Comparison of ENCODE assay signal across 24 cellular contexts in the genomic region with DNA sequence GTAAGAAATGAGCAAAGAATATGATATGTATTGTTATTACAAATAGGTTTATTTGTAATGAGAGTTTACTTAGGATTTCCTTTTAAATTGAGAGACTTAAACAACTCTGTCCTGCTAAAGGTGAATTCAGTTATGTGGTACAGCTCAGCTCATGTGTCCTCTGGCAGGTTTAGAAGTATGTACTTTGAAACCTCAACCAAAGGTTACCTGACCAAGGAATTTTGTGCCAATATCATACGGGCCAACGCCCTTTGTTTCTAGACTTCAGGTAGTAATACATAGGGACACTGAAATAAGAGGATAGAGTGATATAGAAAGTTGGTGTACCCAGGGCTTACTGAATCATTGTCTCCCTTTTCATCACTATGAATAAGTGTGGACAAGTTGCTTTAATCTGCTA.
"Had no signal": no experiment of that assay in that cellular context is flagged by ENCODE, and none has a peak within 500 bp of the region (broad histone marks: within the 10 kb centered on the region; RNA-seq: fewer than 3 reads in every experiment).

No MANE protein-coding gene starts in this region.

- DNase-seq: activated CD4-positive, alpha-beta T cell treated with anti-CD3 and anti-CD28 coated beads, Interleukin-2, amount 50 U/mL, for 1 hour; activated CD4-positive, CD25-positive, alpha-beta regulatory T cell treated with anti-CD3 and anti-CD28 coated beads, Interleukin-2, amount 50 U/mL, for 72 hours; activated CD8-positive, alpha-beta T cell treated with anti-CD3 and anti-CD28 coated beads, Interleukin-2, amount 10 ng/mL, durations not matched to agents 7 days and 5 days; activated naive CD8-positive, alpha-beta T cell treated with anti-CD3 and anti-CD28 coated beads for 36 hours; cerebellar nuclear complex; cortex of kidney; effector CD4-positive, alpha-beta T cell; glutamatergic neuron; immature natural killer cell; kidney glomerular epithelial cell; mesenchymal stem cell; posterior cingulate gyrus; stimulated activated CD4-positive, alpha-beta T cell treated with anti-CD3 and anti-CD28 coated beads, Interleukin-15, amount 100 ng/mL, for 24 hours; stimulated activated naive B cell treated with anti-CD40 and anti-IgM and Interleukin-4, amounts not matched to agents 10 μg/mL and 1 μg/mL and 100 μg/mL, for 72 hours; T-cell; transverse colon; WERI-Rb-1 had no signal

- H3K27me3 Mint-ChIP-seq: activated naive CD8-positive, alpha-beta T cell treated with anti-CD3 and anti-CD28 coated beads for 36 hours; activated T-helper 17 cell treated with anti-CD3 and anti-CD28 coated beads, Interleukin-2, amount 50 U/mL, for 72 hours; stimulated activated naive B cell treated with anti-CD40 and anti-IgM and Interleukin-4, amounts not matched to agents 10 μg/mL and 1 μg/mL and 100 μg/mL, for 72 hours; T-cell had no signal

- H3K27me3 ChIP-seq: hepatocyte, transverse colon, vagina had no signal

- H3K9me3 Mint-ChIP-seq: activated T-helper 17 cell treated with anti-CD3 and anti-CD28 coated beads, Interleukin-2, amount 50 U/mL, for 72 hours; immature natural killer cell; neural crest cell; stimulated activated naive B cell treated with anti-CD40 and anti-IgM and Interleukin-4, amounts not matched to agents 10 μg/mL and 1 μg/mL and 100 μg/mL, for 72 hours; T-cell; T-helper 2 cell treated with Interferon-gamma antibody and Interleukin-4, amounts not matched to agents 5 μg/mL and 100 μg/mL, for 36 hours had no signal

- H3K36me3 ChIP-seq: transverse colon, vagina had no signal

- H2AFZ ChIP-seq: hepatocyte had no signal

- H3K27ac Mint-ChIP-seq: activated CD8-positive, alpha-beta T cell treated with anti-CD3 and anti-CD28 coated beads, Interleukin-2, amount 10 ng/mL, durations not matched to agents 7 days and 5 days; activated naive CD8-positive, alpha-beta T cell treated with anti-CD3 and anti-CD28 coated beads for 36 hours; activated T-helper 17 cell treated with anti-CD3 and anti-CD28 coated beads, Interleukin-2, amount 50 U/mL, for 72 hours; stimulated activated naive B cell treated with anti-CD40 and anti-IgM and Interleukin-4, amounts not matched to agents 10 μg/mL and 1 μg/mL and 100 μg/mL, for 72 hours; T-cell; T-helper 2 cell treated with Interferon-gamma antibody and Interleukin-4, amounts not matched to agents 5 μg/mL and 100 μg/mL, for 36 hours had no signal

- ATAC-seq: activated CD8-positive, alpha-beta T cell treated with anti-CD3 and anti-CD28 coated beads, Interleukin-2, amount 10 ng/mL, durations not matched to agents 7 days and 5 days; activated T-helper 17 cell treated with anti-CD3 and anti-CD28 coated beads, Interleukin-2, amount 50 U/mL, for 72 hours; sciatic nerve; stimulated activated naive B cell treated with anti-CD40 and anti-IgM and Interleukin-4, amounts not matched to agents 10 μg/mL and 1 μg/mL and 100 μg/mL, for 72 hours; T-cell had no signal

- H3K4me3 ChIP-seq: hepatocyte, smooth muscle cell, transverse colon, vagina had no signal

- H3K27ac ChIP-seq: hepatocyte, transverse colon, vagina, WERI-Rb-1 had no signal

- H3K36me3 Mint-ChIP-seq: immature natural killer cell had no signal

- H3K9me3 ChIP-seq: transverse colon, vagina had no signal

- H3K4me3 Mint-ChIP-seq: activated CD8-positive, alpha-beta T cell treated with anti-CD3 and anti-CD28 coated beads, Interleukin-2, amount 10 ng/mL, durations not matched to agents 7 days and 5 days; activated naive CD8-positive, alpha-beta T cell treated with anti-CD3 and anti-CD28 coated beads for 36 hours; activated T-helper 17 cell treated with anti-CD3 and anti-CD28 coated beads, Interleukin-2, amount 50 U/mL, for 72 hours; immature natural killer cell; neural crest cell; stimulated activated naive B cell treated with anti-CD40 and anti-IgM and Interleukin-4, amounts not matched to agents 10 μg/mL and 1 μg/mL and 100 μg/mL, for 72 hours; T-cell; T-helper 2 cell treated with Interferon-gamma antibody and Interleukin-4, amounts not matched to agents 5 μg/mL and 100 μg/mL, for 36 hours had no signal

- H3K4me2 ChIP-seq: hepatocyte, smooth muscle cell had no signal
